In genomic region chr1:155209373-155209721, GRCh38 we compare ENCODE assay signal across 8 cellular contexts. TPM values are rescaled to one million over a fixed set of nuclear protein-coding genes. Genes with fewer than 3 reads are reported as not detected.
DNase-seq lines count a peak whose midpoint lies in the region; ATAC-seq and TF ChIP-seq lines count a peak whose summit lies in the region.

No MANE protein-coding gene starts in this region.

- TF ChIP-seq EP300 in SK-N-SH (IDR thresholded peaks at IDR 0.05; ENCODE audit: borderline replicate concordance in 1 of 2, low read depth in 1 of 2, low read length in 1 of 2) = no peak

- TF ChIP-seq RAD21 in SK-N-SH (IDR thresholded peaks at IDR 0.05; ENCODE audit: low read length) = no peak

- H3K9me2 ChIP-seq in SK-N-SH = no peaks in the 10 kb centered on the region

- H3K4me3 ChIP-seq in GM12865 (ENCODE audit: low read depth, low read length) (peak overlapping the region; percentile 87), SK-N-SH (ENCODE audit: low read depth in 2 of 2, low read length in 1 of 2) (peak overlapping the region; percentile 65 to 98), fibroblast of lung (replicated peaks in 1 of 4; ENCODE audit: control extremely low read depth in 1 of 4, insufficient read depth in 1 of 4, low read depth in 3 of 4, low read length in 4 of 4) (peak overlapping the region; percentile 75 to 100 (median 90)), retinal pigment epithelial cell (ENCODE audit: low read length) (peak overlapping the region; percentile 91)

- H3K27ac ChIP-seq in SK-N-SH (ENCODE audit: low read depth in 2 of 2, low read length in 1 of 2) (peak overlapping the region; percentile 93 to 98), fibroblast of lung (ENCODE audit: insufficient read depth, low read length) (peak overlapping the region; percentile 100)

- POLR2A ChIA-PET in SK-N-SH (lab: Yijun Ruan, JAX) = interaction anchor here (0.6 to 3.4 kb wide), 4 partner anchors 10 to 53 kb away, joined by 3 to 25 read pairs (median 3); partner anchors contain the start of gene SCAMP3

- WGBS in SK-N-SH (ENCODE audit: low lambda C conversion rate) = 17% methylated on average over 7 of the region's 9 CpGs

- peak overlapping the region; percentile 99 for H3K4me2 ChIP-seq in SK-N-SH
- H3K4me2 ChIP-seq in fibroblast of lung (ENCODE audit: extremely low read depth, insufficient read depth, low read length) = peak overlapping the region; percentile 95

- peaks cover 0 to 29% of the 10 kb centered on the region in 2 experiments; a peak in 3 of 4 replicates for H3K4me1 ChIP-seq in SK-N-SH (ENCODE audit: control insufficient read depth in 1 of 2, insufficient read depth in 2 of 2, low read depth in 1 of 2, low read length in 1 of 2)
- H3K4me1 ChIP-seq in fibroblast of lung (ENCODE audit: control insufficient read depth, extremely low read depth, insufficient read depth, low read length) = peaks cover 15% of the 10 kb centered on the region

- H3K9me3 ChIP-seq in SK-N-SH = no peaks in the 10 kb centered on the region
- no peaks in the 10 kb centered on the region for H3K9me3 ChIP-seq in fibroblast of lung (ENCODE audit: control insufficient read depth, insufficient read depth, low read depth, low read length)

- no peak for DNase-seq in GM12865 (ENCODE audit: low read depth)
- DNase-seq in SK-N-SH = no peak
- DNase-seq in fibroblast of lung (ENCODE audit: low read depth in 2 of 2) = no peak
- DNase-seq in retinal pigment epithelial cell (ENCODE audit: low read depth) = no peak
- DNase-seq in NCI-H1105 (lab: John Stamatoyannopoulos, UW) = no peak
- DNase-seq in NCI-H1417 (lab: John Stamatoyannopoulos, UW) = no peak
- no peak for DNase-seq in NCI-H2107 treated with DMSO at 0.1 percent for 48 hours (lab: John Stamatoyannopoulos, UW; ENCODE audit: unreplicated experiment)

- H3K36me3 ChIP-seq in SK-N-SH (replicated peaks in 1 of 2; ENCODE audit: control insufficient read depth in 1 of 2, insufficient read depth in 2 of 2, low read length in 1 of 2) (peaks cover 9 to 21% of the 10 kb centered on the region in 2 experiments), fibroblast of lung (ENCODE audit: control insufficient read depth, insufficient read depth, low read length) (no peaks in the 10 kb centered on the region)

- no peak for ATAC-seq in GM18519 (IDR thresholded peaks at IDR 0.05; ENCODE audit: low FRiP score, unreplicated experiment)

- H3K79me2 ChIP-seq in SK-N-SH (ENCODE audit: insufficient read depth) (peaks cover 29% of the 10 kb centered on the region), fibroblast of lung (ENCODE audit: control insufficient read depth, insufficient read depth, low read length) (no peaks in the 10 kb centered on the region)

- CTCF ChIA-PET in SK-N-SH (lab: Yijun Ruan, JAX) = interaction anchor here (0.9 to 5.1 kb wide), 8 partner anchors 10 to 99 kb away, joined by 3 to 80 read pairs (median 4); partner anchors contain the start of genes KRTCAP2 and TRIM46

- peak overlapping the region; percentile 100 for H3K9ac ChIP-seq in SK-N-SH
- peak overlapping the region; percentile 100 for H3K9ac ChIP-seq in fibroblast of lung (ENCODE audit: insufficient read depth, low read length)

- peaks cover 27% of the 10 kb centered on the region for H3F3A ChIP-seq in SK-N-SH (replicated peaks; ENCODE audit: insufficient read depth)

- H2AFZ ChIP-seq in SK-N-SH (ENCODE audit: low read depth) (peak overlapping the region; percentile 75; the same call in 1 of the 2 replicates), fibroblast of lung (ENCODE audit: low read length) (peak overlapping the region; percentile 25)

- no peaks in the 10 kb centered on the region for H3K27me3 ChIP-seq in SK-N-SH (ENCODE audit: insufficient read depth)
- H3K27me3 ChIP-seq in fibroblast of lung (ENCODE audit: control insufficient read depth, insufficient read depth, low read length) = no peaks in the 10 kb centered on the region

- H4K20me1 ChIP-seq in SK-N-SH (ENCODE audit: insufficient read depth) (no peaks in the 10 kb centered on the region), fibroblast of lung (ENCODE audit: control insufficient read depth, extremely low read depth, insufficient read depth, low read length) (no peaks in the 10 kb centered on the region)

- TF ChIP-seq CTCF in GM12865 (IDR thresholded peaks at IDR 0.05; ENCODE audit: insufficient read depth, low read depth, low read length, missing control alignments) (no peak), SK-N-SH (IDR thresholded peaks at IDR 0.05) (no peak), fibroblast of lung (conservative IDR thresholded peaks at IDR 0.05 in 1 of 2, IDR thresholded peaks at IDR 0.05 in 1 of 2; ENCODE audit: low read depth in 1 of 2, low read length in 2 of 2) (no peak), retinal pigment epithelial cell (conservative IDR thresholded peaks at IDR 0.05; ENCODE audit: low read depth, low read length) (no peak)

TF ChIP-seq in SK-N-SH, 30 proteins besides CTCF, POLR2A, EP300 and RAD21 (continues in another document):
- TF ChIP-seq REST (IDR thresholded peaks at IDR 0.05; ENCODE audit: low read depth, low read length) = no peak
- no peak for TF ChIP-seq NFIC (IDR thresholded peaks at IDR 0.05; ENCODE audit: borderline replicate concordance)
- no peak for TF ChIP-seq FOXJ3 (CRISPR knock-in tag; IDR thresholded peaks at IDR 0.05)
- no peak for TF ChIP-seq GATA2 (CRISPR knock-in tag; IDR thresholded peaks at IDR 0.05)
- no peak for TF ChIP-seq SIN3A (IDR thresholded peaks at IDR 0.05; ENCODE audit: borderline replicate concordance, low read depth, low read length)
- no peak for TF ChIP-seq RFX5 (IDR thresholded peaks at IDR 0.05; ENCODE audit: low read length)
- TF ChIP-seq YY1 (IDR thresholded peaks at IDR 0.05; ENCODE audit: low read depth) = no peak; the same call in 1 of the 2 replicates

RNA-seq across cellular contexts. Expression of gene MTX1, which starts 0.9 kb away (rescaled TPM):
- polyA plus RNA-seq in SK-N-SH (2012; rRNA removed) (79.1 TPM in 2 replicates), fibroblast of lung (42.2 and 52.4 TPM in 2 replicates)
- polyA plus RNA-seq in SK-N-SH (2012; cell fraction: cytosol; rRNA removed) = 38.5 and 57.4 TPM in 2 replicates
- polyA plus RNA-seq in SK-N-SH (2012; cell fraction: nucleus; rRNA removed) = 75.0 and 79.6 TPM in 2 replicates
- 36.7 and 46.6 TPM in 2 replicates for total RNA-seq in fibroblast of lung
- 51.8 and 72.5 TPM in 2 replicates for polyA plus RNA-seq in fibroblast of lung (2012)
- polyA minus RNA-seq in fibroblast of lung (ENCODE audit: low replicate concordance) = 97.5 and 113 TPM in 2 replicates

RNA-seq across cellular contexts. Expression of gene THBS3, which starts 1.6 kb away (rescaled TPM):
- polyA plus RNA-seq in SK-N-SH (2012; rRNA removed) (124 and 162 TPM in 2 replicates), fibroblast of lung (30.0 and 39.6 TPM in 2 replicates)
- polyA plus RNA-seq in SK-N-SH (2012; cell fraction: cytosol; rRNA removed) = 61.2 and 79.2 TPM in 2 replicates
- polyA plus RNA-seq in SK-N-SH (2012; cell fraction: nucleus; rRNA removed) = 430 and 590 TPM in 2 replicates
- 36.8 and 38.3 TPM in 2 replicates for total RNA-seq in fibroblast of lung
- polyA plus RNA-seq in fibroblast of lung (2012) = 25.9 and 33.5 TPM in 2 replicates
- polyA minus RNA-seq in fibroblast of lung (ENCODE audit: low replicate concordance) = 31.4 and 41.7 TPM in 2 replicates

RNA-seq across cellular contexts. Expression of gene TRIM46, which starts 35.7 kb away (rescaled TPM):
- 12.3 and 12.7 TPM in 2 replicates for polyA plus RNA-seq in SK-N-SH (2012; rRNA removed)
- polyA plus RNA-seq in SK-N-SH (2012; cell fraction: cytosol; rRNA removed) = 3.4 and 6.0 TPM in 2 replicates
- polyA plus RNA-seq in SK-N-SH (2012; cell fraction: nucleus; rRNA removed) = 58.4 and 75.1 TPM in 2 replicates
- total RNA-seq in fibroblast of lung = 3.1 and 4.0 TPM in 2 replicates
- 1.9 and 2.2 TPM in 2 replicates for polyA plus RNA-seq in fibroblast of lung
- polyA plus RNA-seq in fibroblast of lung (2012) = 2.7 and 3.4 TPM in 2 replicates
- 4.6 and 5.3 TPM in 2 replicates for polyA minus RNA-seq in fibroblast of lung (ENCODE audit: low replicate concordance)

RNA-seq across cellular contexts. Expression of gene KRTCAP2, which starts 36.2 kb away (rescaled TPM):
- polyA plus RNA-seq in SK-N-SH (2012; rRNA removed) (203 and 238 TPM in 2 replicates), fibroblast of lung (123 and 134 TPM in 2 replicates)
- polyA plus RNA-seq in SK-N-SH (2012; cell fraction: cytosol; rRNA removed) = 133 and 181 TPM in 2 replicates
- 254 and 311 TPM in 2 replicates for polyA plus RNA-seq in SK-N-SH (2012; cell fraction: nucleus; rRNA removed)
- total RNA-seq in fibroblast of lung = 122 and 125 TPM in 2 replicates
- 213 and 246 TPM in 2 replicates for polyA plus RNA-seq in fibroblast of lung (2012)
- polyA minus RNA-seq in fibroblast of lung (ENCODE audit: low replicate concordance) = 358 and 370 TPM in 2 replicates

RNA-seq across cellular contexts. Expression of gene ENTREP3, which starts 45.9 kb away (rescaled TPM):
- polyA plus RNA-seq in SK-N-SH (2012; rRNA removed) (20.0 and 30.6 TPM in 2 replicates), fibroblast of lung (8.5 and 14.3 TPM in 2 replicates)
- polyA plus RNA-seq in SK-N-SH (2012; cell fraction: cytosol; rRNA removed) = 17.9 and 26.4 TPM in 2 replicates
- 42.8 and 45.5 TPM in 2 replicates for polyA plus RNA-seq in SK-N-SH (2012; cell fraction: nucleus; rRNA removed)
- 5.4 and 12.9 TPM in 2 replicates for total RNA-seq in fibroblast of lung
- polyA plus RNA-seq in fibroblast of lung (2012) = 35.4 and 52.2 TPM in 2 replicates
- 56.0 and 63.3 TPM in 2 replicates for polyA minus RNA-seq in fibroblast of lung (ENCODE audit: low replicate concordance)
